ENCODE assay signal across 1 cellular context in the genomic region with DNA sequence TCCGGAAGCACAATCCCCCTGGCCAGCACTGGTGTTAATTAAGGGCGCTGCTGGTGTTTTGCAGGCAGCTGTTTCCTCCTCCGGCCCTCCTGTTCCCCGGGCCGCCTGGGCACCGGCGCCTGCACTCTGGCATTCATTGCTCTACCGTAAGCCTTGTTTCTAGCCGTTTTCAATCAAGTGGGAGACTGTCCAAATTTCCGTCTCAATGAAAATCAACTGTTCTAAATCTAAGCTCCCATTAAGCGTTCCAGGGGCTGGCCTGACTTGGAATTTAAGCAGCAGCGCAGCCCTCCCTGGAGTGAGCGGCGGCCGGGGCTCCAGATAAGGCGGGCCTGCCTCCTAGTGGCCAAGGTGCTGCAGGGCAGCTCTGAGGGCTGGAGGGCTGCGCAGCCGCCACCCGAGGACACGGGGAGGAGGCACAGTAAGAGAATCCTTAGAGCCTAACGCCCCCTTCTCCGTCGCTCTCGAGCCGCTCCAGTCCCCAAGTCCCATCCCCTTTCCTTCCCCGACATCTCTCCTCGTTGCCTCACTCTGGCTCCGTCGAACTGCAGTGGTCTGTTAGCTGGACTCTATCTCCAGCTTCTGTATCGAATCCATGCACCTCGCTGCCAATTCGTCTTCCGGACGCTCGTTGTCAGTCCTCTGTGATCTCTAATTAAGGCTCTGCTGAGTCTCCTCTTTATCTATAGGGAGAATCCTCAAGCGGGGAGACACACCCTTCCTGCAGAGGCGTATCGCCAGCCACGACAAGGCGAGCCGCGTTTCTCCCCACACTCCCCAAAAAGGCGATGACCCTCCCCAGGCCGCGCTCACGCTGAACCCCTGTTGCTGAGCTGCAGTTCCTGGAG.
TF ChIP-seq lines count a peak whose summit lies in the region.

No MANE protein-coding gene starts in this region.

TF ChIP-seq in HepG2, 621 proteins besides CTCF, POLR2A, EP300 and RAD21 (continued from another document and continues in another):
- TF ChIP-seq, protein P1, sequence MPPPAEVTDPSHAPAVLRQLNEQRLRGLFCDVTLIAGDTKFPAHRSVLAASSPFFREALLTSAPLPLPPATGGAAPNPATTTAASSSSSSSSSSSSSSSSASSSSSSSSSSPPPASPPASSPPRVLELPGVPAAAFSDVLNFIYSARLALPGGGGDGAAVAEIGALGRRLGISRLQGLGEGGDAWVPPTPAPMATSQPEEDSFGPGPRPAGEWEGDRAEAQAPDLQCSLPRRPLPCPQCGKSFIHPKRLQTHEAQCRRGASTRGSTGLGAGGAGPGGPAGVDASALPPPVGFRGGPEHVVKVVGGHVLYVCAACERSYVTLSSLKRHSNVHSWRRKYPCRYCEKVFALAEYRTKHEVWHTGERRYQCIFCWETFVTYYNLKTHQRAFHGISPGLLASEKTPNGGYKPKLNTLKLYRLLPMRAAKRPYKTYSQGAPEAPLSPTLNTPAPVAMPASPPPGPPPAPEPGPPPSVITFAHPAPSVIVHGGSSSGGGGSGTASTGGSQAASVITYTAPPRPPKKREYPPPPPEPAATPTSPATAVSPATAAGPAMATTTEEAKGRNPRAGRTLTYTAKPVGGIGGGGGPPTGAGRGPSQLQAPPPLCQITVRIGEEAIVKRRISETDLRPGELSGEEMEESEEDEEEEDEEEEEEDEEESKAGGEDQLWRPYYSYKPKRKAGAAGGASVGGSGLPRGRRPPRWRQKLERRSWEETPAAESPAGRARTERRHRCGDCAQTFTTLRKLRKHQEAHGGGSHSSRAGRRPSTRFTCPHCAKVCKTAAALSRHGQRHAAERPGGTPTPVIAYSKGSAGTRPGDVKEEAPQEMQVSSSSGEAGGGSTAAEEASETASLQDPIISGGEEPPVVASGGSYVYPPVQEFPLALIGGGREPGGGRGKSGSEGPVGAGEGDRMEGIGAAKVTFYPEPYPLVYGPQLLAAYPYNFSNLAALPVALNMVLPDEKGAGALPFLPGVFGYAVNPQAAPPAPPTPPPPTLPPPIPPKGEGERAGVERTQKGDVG (CRISPR knock-in tag; IDR thresholded peaks at IDR 0.05; ENCODE audit: borderline replicate concordance), result no peak
- TF ChIP-seq, protein P2, sequence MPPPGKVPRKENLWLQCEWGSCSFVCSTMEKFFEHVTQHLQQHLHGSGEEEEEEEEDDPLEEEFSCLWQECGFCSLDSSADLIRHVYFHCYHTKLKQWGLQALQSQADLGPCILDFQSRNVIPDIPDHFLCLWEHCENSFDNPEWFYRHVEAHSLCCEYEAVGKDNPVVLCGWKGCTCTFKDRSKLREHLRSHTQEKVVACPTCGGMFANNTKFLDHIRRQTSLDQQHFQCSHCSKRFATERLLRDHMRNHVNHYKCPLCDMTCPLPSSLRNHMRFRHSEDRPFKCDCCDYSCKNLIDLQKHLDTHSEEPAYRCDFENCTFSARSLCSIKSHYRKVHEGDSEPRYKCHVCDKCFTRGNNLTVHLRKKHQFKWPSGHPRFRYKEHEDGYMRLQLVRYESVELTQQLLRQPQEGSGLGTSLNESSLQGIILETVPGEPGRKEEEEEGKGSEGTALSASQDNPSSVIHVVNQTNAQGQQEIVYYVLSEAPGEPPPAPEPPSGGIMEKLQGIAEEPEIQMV (CRISPR knock-in tag; IDR thresholded peaks at IDR 0.05; ENCODE audit: low read depth), result no peak
- no peak for TF ChIP-seq ZNF569 (CRISPR knock-in tag; IDR thresholded peaks at IDR 0.05; ENCODE audit: borderline replicate concordance)
- TF ChIP-seq DNMT3B (CRISPR knock-in tag; conservative IDR thresholded peaks at IDR 0.05), result no peak
- TF ChIP-seq, protein P3, sequence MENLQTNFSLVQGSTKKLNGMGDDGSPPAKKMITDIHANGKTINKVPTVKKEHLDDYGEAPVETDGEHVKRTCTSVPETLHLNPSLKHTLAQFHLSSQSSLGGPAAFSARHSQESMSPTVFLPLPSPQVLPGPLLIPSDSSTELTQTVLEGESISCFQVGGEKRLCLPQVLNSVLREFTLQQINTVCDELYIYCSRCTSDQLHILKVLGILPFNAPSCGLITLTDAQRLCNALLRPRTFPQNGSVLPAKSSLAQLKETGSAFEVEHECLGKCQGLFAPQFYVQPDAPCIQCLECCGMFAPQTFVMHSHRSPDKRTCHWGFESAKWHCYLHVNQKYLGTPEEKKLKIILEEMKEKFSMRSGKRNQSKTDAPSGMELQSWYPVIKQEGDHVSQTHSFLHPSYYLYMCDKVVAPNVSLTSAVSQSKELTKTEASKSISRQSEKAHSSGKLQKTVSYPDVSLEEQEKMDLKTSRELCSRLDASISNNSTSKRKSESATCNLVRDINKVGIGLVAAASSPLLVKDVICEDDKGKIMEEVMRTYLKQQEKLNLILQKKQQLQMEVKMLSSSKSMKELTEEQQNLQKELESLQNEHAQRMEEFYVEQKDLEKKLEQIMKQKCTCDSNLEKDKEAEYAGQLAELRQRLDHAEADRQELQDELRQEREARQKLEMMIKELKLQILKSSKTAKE (CRISPR knock-in tag; IDR thresholded peaks at IDR 0.05; ENCODE audit: borderline replicate concordance), result no peak
- no peak for TF ChIP-seq RARA (CRISPR knock-in tag; IDR thresholded peaks at IDR 0.05)
- 0 out of 2 replicates have a peak, but pooled peaks have one; percentile 36 for TF ChIP-seq KDM3A (CRISPR knock-in tag; IDR thresholded peaks at IDR 0.05; ENCODE audit: low read depth)
- TF ChIP-seq PCBP2 (optimal IDR thresholded peaks at IDR 0.05; ENCODE audit: low read depth, low read length, poor library complexity, severe bottlenecking), result no peak
- TF ChIP-seq SMC3 (IDR thresholded peaks at IDR 0.05; ENCODE audit: low read length), result peak; percentile 28; the same call in 1 of the 2 replicates
- TF ChIP-seq ZZZ3 (CRISPR knock-in tag; IDR thresholded peaks at IDR 0.05; ENCODE audit: borderline replicate concordance), result no peak
- TF ChIP-seq HNRNPK (IDR thresholded peaks at IDR 0.05; ENCODE audit: low read depth, low read length, poor library complexity, severe bottlenecking), result no peak
- TF ChIP-seq XRCC5 (optimal IDR thresholded peaks at IDR 0.05; ENCODE audit: low read length), result peak; percentile 81
- TF ChIP-seq GABPB1 (CRISPR knock-in tag; IDR thresholded peaks at IDR 0.05), result peak; percentile 15; the same call in 1 of the 2 replicates
- TF ChIP-seq, protein P4, sequence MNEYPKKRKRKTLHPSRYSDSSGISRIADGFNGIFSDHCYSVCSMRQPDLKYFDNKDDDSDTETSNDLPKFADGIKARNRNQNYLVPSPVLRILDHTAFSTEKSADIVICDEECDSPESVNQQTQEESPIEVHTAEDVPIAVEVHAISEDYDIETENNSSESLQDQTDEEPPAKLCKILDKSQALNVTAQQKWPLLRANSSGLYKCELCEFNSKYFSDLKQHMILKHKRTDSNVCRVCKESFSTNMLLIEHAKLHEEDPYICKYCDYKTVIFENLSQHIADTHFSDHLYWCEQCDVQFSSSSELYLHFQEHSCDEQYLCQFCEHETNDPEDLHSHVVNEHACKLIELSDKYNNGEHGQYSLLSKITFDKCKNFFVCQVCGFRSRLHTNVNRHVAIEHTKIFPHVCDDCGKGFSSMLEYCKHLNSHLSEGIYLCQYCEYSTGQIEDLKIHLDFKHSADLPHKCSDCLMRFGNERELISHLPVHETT (CRISPR knock-in tag; conservative IDR thresholded peaks at IDR 0.05), result no peak
- TF ChIP-seq GTF2F1 (IDR thresholded peaks at IDR 0.05; ENCODE audit: low read length), result no peak
- TF ChIP-seq, protein P5, sequence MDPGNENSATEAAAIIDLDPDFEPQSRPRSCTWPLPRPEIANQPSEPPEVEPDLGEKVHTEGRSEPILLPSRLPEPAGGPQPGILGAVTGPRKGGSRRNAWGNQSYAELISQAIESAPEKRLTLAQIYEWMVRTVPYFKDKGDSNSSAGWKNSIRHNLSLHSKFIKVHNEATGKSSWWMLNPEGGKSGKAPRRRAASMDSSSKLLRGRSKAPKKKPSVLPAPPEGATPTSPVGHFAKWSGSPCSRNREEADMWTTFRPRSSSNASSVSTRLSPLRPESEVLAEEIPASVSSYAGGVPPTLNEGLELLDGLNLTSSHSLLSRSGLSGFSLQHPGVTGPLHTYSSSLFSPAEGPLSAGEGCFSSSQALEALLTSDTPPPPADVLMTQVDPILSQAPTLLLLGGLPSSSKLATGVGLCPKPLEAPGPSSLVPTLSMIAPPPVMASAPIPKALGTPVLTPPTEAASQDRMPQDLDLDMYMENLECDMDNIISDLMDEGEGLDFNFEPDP (CRISPR knock-in tag; conservative IDR thresholded peaks at IDR 0.05), result no peak
- no peak for TF ChIP-seq MED8 (CRISPR knock-in tag; IDR thresholded peaks at IDR 0.05; ENCODE audit: insufficient replicate concordance)
- peak; percentile 46 for TF ChIP-seq YY1 (IDR thresholded peaks at IDR 0.05; ENCODE audit: insufficient read depth, insufficient replicate concordance, low read depth, low read length)
- peak; percentile 60; the same call in 1 of the 2 replicates for TF ChIP-seq ZNF605 (CRISPR knock-in tag; IDR thresholded peaks at IDR 0.05)
- TF ChIP-seq ZNF589 (CRISPR knock-in tag; conservative IDR thresholded peaks at IDR 0.05), result no peak
- TF ChIP-seq, protein P6, sequence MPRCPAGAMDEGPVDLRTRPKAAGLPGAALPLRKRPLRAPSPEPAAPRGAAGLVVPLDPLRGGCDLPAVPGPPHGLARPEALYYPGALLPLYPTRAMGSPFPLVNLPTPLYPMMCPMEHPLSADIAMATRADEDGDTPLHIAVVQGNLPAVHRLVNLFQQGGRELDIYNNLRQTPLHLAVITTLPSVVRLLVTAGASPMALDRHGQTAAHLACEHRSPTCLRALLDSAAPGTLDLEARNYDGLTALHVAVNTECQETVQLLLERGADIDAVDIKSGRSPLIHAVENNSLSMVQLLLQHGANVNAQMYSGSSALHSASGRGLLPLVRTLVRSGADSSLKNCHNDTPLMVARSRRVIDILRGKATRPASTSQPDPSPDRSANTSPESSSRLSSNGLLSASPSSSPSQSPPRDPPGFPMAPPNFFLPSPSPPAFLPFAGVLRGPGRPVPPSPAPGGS (CRISPR knock-in tag; IDR thresholded peaks at IDR 0.05), result no peak
- TF ChIP-seq ZNF317 (CRISPR knock-in tag; IDR thresholded peaks at IDR 0.05), result no peak
- TF ChIP-seq NR2F6 (IDR thresholded peaks at IDR 0.05), result no peak
- no peak for TF ChIP-seq NR2F6 (CRISPR knock-in tag; IDR thresholded peaks at IDR 0.05)
- no peak for TF ChIP-seq ZNF292 (CRISPR knock-in tag; IDR thresholded peaks at IDR 0.05; ENCODE audit: borderline replicate concordance, low read depth)
- TF ChIP-seq, protein P7, sequence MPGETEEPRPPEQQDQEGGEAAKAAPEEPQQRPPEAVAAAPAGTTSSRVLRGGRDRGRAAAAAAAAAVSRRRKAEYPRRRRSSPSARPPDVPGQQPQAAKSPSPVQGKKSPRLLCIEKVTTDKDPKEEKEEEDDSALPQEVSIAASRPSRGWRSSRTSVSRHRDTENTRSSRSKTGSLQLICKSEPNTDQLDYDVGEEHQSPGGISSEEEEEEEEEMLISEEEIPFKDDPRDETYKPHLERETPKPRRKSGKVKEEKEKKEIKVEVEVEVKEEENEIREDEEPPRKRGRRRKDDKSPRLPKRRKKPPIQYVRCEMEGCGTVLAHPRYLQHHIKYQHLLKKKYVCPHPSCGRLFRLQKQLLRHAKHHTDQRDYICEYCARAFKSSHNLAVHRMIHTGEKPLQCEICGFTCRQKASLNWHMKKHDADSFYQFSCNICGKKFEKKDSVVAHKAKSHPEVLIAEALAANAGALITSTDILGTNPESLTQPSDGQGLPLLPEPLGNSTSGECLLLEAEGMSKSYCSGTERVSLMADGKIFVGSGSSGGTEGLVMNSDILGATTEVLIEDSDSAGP (CRISPR knock-in tag; IDR thresholded peaks at IDR 0.05; ENCODE audit: borderline replicate concordance), result peak; percentile 66; the same call in 1 of the 2 replicates
- TF ChIP-seq NCOA5 (CRISPR knock-in tag; IDR thresholded peaks at IDR 0.05), result no peak
- no peak for TF ChIP-seq EED (CRISPR knock-in tag; IDR thresholded peaks at IDR 0.05)
- no peak for TF ChIP-seq MAFG (CRISPR knock-in tag; IDR thresholded peaks at IDR 0.05)
- no peak for TF ChIP-seq ZNF224 (CRISPR knock-in tag; IDR thresholded peaks at IDR 0.05)
- TF ChIP-seq ARHGAP35 (CRISPR knock-in tag; IDR thresholded peaks at IDR 0.05; ENCODE audit: borderline replicate concordance), result no peak
- TF ChIP-seq, protein P8, sequence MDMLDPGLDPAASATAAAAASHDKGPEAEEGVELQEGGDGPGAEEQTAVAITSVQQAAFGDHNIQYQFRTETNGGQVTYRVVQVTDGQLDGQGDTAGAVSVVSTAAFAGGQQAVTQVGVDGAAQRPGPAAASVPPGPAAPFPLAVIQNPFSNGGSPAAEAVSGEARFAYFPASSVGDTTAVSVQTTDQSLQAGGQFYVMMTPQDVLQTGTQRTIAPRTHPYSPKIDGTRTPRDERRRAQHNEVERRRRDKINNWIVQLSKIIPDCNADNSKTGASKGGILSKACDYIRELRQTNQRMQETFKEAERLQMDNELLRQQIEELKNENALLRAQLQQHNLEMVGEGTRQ (IDR thresholded peaks at IDR 0.05; ENCODE audit: low read depth, low read length), result no peak
- TF ChIP-seq, protein P8 (CRISPR knock-in tag; IDR thresholded peaks at IDR 0.05; ENCODE audit: borderline replicate concordance), result no peak
- TF ChIP-seq, protein P9, sequence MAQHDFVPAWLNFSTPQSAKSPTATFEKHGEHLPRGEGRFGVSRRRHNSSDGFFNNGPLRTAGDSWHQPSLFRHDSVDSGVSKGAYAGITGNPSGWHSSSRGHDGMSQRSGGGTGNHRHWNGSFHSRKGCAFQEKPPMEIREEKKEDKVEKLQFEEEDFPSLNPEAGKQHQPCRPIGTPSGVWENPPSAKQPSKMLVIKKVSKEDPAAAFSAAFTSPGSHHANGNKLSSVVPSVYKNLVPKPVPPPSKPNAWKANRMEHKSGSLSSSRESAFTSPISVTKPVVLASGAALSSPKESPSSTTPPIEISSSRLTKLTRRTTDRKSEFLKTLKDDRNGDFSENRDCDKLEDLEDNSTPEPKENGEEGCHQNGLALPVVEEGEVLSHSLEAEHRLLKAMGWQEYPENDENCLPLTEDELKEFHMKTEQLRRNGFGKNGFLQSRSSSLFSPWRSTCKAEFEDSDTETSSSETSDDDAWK (CRISPR knock-in tag; IDR thresholded peaks at IDR 0.05), result no peak
- TF ChIP-seq FOXP1 (IDR thresholded peaks at IDR 0.05), result no peak
- no peak for TF ChIP-seq FOXP1 (CRISPR knock-in tag; IDR thresholded peaks at IDR 0.05)
- TF ChIP-seq, protein P10, sequence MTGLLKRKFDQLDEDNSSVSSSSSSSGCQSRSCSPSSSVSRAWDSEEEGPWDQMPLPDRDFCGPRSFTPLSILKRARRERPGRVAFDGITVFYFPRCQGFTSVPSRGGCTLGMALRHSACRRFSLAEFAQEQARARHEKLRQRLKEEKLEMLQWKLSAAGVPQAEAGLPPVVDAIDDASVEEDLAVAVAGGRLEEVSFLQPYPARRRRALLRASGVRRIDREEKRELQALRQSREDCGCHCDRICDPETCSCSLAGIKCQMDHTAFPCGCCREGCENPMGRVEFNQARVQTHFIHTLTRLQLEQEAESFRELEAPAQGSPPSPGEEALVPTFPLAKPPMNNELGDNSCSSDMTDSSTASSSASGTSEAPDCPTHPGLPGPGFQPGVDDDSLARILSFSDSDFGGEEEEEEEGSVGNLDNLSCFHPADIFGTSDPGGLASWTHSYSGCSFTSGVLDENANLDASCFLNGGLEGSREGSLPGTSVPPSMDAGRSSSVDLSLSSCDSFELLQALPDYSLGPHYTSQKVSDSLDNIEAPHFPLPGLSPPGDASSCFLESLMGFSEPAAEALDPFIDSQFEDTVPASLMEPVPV (CRISPR knock-in tag; IDR thresholded peaks at IDR 0.05), result no peak
